Comparison of ENCODE assay signal across 2 cellular contexts in the genomic region with DNA sequence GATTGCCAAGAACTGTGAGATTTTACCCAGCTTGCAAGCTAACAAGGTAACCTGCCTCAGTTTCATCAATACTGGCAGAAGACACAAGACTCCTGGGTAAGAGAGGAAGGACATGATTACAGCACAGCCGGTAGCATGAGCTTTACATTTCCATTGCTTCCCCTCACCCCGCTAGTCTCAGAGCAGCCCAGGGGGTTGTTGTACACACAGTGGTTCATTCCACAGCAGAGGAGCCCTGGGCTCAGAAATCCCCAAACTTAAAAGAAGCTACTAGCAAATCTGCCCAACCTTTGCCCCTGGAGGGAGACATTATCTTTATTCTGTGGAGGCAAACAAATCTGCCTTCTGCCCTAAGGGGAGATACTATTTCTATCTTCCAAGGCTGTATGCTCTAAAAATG.
TF ChIP-seq lines count a peak whose summit lies in the region.

No MANE protein-coding gene starts in this region.

TF ChIP-seq in HepG2, 621 proteins besides CTCF, POLR2A, EP300 and RAD21:
- TF ChIP-seq GLI4 (CRISPR knock-in tag; IDR thresholded peaks at IDR 0.05; ENCODE audit: borderline replicate concordance) (no peak), MBD4 (IDR thresholded peaks at IDR 0.05; ENCODE audit: borderline replicate concordance, low read length) (no peak), NAIF1 (CRISPR knock-in tag; IDR thresholded peaks at IDR 0.05; ENCODE audit: borderline replicate concordance) (no peak), IRX3 (CRISPR knock-in tag; IDR thresholded peaks at IDR 0.05; ENCODE audit: borderline replicate concordance, low read depth) (no peak), RXRA (CRISPR knock-in tag; IDR thresholded peaks at IDR 0.05) (no peak), SETDB1 (CRISPR knock-in tag; IDR thresholded peaks at IDR 0.05; ENCODE audit: borderline replicate concordance) (no peak), ZNF550 (CRISPR knock-in tag; IDR thresholded peaks at IDR 0.05; ENCODE audit: borderline replicate concordance) (no peak), NCOA5 (CRISPR knock-in tag; IDR thresholded peaks at IDR 0.05) (no peak), IRF2 (CRISPR knock-in tag; IDR thresholded peaks at IDR 0.05) (no peak)
- TF ChIP-seq, protein P1, sequence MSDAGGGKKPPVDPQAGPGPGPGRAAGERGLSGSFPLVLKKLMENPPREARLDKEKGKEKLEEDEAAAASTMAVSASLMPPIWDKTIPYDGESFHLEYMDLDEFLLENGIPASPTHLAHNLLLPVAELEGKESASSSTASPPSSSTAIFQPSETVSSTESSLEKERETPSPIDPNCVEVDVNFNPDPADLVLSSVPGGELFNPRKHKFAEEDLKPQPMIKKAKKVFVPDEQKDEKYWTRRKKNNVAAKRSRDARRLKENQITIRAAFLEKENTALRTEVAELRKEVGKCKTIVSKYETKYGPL (CRISPR knock-in tag; IDR thresholded peaks at IDR 0.05): no peak

TF ChIP-seq in K562, 482 proteins besides CTCF, POLR2A, EP300 and RAD21:
- no peak for TF ChIP-seq CCNT2 (IDR thresholded peaks at IDR 0.05; ENCODE audit: borderline replicate concordance, extremely low read depth, insufficient read length, low read depth, low read length)
- no peak for TF ChIP-seq ARNT (IDR thresholded peaks at IDR 0.05)
- TF ChIP-seq, protein P2, sequence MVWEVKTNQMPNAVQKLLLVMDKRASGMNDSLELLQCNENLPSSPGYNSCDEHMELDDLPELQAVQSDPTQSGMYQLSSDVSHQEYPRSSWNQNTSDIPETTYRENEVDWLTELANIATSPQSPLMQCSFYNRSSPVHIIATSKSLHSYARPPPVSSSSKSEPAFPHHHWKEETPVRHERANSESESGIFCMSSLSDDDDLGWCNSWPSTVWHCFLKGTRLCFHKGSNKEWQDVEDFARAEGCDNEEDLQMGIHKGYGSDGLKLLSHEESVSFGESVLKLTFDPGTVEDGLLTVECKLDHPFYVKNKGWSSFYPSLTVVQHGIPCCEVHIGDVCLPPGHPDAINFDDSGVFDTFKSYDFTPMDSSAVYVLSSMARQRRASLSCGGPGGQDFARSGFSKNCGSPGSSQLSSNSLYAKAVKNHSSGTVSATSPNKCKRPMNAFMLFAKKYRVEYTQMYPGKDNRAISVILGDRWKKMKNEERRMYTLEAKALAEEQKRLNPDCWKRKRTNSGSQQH (CRISPR knock-in tag; IDR thresholded peaks at IDR 0.05): no peak
- TF ChIP-seq, protein P3, sequence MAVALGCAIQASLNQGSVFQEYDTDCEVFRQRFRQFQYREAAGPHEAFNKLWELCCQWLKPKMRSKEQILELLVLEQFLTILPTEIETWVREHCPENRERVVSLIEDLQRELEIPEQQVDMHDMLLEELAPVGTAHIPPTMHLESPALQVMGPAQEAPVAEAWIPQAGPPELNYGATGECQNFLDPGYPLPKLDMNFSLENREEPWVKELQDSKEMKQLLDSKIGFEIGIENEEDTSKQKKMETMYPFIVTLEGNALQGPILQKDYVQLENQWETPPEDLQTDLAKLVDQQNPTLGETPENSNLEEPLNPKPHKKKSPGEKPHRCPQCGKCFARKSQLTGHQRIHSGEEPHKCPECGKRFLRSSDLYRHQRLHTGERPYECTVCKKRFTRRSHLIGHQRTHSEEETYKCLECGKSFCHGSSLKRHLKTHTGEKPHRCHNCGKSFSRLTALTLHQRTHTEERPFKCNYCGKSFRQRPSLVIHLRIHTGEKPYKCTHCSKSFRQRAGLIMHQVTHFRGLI (CRISPR knock-in tag; IDR thresholded peaks at IDR 0.05): no peak
- TF ChIP-seq, protein P4, sequence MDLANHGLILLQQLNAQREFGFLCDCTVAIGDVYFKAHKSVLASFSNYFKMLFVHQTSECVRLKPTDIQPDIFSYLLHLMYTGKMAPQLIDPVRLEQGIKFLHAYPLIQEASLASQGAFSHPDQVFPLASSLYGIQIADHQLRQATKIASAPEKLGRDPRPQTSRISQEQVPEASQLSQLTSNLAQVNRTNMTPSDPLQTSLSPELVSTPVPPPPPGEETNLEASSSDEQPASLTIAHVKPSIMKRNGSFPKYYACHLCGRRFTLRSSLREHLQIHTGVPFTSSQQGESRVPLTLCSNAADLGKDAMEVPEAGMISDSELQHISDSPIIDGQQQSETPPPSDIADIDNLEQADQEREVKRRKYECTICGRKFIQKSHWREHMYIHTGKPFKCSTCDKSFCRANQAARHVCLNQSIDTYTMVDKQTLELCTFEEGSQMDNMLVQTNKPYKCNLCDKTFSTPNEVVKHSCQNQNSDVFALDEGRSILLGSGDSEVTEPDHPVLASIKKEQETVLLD (IDR thresholded peaks at IDR 0.05): no peak
- no peak for TF ChIP-seq RBM25 (IDR thresholded peaks at IDR 0.05; ENCODE audit: low read depth, low read length, severe bottlenecking)
- TF ChIP-seq, protein P5, sequence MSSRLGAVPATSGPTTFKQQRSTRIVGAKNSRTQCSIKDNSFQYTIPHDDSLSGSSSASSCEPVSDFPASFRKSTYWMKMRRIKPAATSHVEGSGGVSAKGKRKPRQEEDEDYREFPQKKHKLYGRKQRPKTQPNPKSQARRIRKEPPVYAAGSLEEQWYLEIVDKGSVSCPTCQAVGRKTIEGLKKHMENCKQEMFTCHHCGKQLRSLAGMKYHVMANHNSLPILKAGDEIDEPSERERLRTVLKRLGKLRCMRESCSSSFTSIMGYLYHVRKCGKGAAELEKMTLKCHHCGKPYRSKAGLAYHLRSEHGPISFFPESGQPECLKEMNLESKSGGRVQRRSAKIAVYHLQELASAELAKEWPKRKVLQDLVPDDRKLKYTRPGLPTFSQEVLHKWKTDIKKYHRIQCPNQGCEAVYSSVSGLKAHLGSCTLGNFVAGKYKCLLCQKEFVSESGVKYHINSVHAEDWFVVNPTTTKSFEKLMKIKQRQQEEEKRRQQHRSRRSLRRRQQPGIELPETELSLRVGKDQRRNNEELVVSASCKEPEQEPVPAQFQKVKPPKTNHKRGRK (tag; IDR thresholded peaks at IDR 0.05): no peak
- no peak for TF ChIP-seq FOXK1 (CRISPR knock-in tag; IDR thresholded peaks at IDR 0.05; ENCODE audit: borderline replicate concordance)
- TF ChIP-seq, protein P6, sequence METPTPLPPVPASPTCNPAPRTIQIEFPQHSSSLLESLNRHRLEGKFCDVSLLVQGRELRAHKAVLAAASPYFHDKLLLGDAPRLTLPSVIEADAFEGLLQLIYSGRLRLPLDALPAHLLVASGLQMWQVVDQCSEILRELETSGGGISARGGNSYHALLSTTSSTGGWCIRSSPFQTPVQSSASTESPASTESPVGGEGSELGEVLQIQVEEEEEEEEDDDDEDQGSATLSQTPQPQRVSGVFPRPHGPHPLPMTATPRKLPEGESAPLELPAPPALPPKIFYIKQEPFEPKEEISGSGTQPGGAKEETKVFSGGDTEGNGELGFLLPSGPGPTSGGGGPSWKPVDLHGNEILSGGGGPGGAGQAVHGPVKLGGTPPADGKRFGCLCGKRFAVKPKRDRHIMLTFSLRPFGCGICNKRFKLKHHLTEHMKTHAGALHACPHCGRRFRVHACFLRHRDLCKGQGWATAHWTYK (CRISPR knock-in tag; IDR thresholded peaks at IDR 0.05): no peak
- TF ChIP-seq, protein P7, sequence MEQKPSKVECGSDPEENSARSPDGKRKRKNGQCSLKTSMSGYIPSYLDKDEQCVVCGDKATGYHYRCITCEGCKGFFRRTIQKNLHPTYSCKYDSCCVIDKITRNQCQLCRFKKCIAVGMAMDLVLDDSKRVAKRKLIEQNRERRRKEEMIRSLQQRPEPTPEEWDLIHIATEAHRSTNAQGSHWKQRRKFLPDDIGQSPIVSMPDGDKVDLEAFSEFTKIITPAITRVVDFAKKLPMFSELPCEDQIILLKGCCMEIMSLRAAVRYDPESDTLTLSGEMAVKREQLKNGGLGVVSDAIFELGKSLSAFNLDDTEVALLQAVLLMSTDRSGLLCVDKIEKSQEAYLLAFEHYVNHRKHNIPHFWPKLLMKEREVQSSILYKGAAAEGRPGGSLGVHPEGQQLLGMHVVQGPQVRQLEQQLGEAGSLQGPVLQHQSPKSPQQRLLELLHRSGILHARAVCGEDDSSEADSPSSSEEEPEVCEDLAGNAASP (IDR thresholded peaks at IDR 0.05): no peak
- no peak for TF ChIP-seq HDAC2 (IDR thresholded peaks at IDR 0.05)
- no peak for TF ChIP-seq EWSR1 (IDR thresholded peaks at IDR 0.05; ENCODE audit: borderline replicate concordance, low read depth, partially characterized antibody)
- TF ChIP-seq ZNF133 (CRISPR knock-in tag; IDR thresholded peaks at IDR 0.05): no peak
- TF ChIP-seq, protein P8, sequence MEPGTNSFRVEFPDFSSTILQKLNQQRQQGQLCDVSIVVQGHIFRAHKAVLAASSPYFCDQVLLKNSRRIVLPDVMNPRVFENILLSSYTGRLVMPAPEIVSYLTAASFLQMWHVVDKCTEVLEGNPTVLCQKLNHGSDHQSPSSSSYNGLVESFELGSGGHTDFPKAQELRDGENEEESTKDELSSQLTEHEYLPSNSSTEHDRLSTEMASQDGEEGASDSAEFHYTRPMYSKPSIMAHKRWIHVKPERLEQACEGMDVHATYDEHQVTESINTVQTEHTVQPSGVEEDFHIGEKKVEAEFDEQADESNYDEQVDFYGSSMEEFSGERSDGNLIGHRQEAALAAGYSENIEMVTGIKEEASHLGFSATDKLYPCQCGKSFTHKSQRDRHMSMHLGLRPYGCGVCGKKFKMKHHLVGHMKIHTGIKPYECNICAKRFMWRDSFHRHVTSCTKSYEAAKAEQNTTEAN (CRISPR knock-in tag; IDR thresholded peaks at IDR 0.05): no peak
- TF ChIP-seq, protein P9, sequence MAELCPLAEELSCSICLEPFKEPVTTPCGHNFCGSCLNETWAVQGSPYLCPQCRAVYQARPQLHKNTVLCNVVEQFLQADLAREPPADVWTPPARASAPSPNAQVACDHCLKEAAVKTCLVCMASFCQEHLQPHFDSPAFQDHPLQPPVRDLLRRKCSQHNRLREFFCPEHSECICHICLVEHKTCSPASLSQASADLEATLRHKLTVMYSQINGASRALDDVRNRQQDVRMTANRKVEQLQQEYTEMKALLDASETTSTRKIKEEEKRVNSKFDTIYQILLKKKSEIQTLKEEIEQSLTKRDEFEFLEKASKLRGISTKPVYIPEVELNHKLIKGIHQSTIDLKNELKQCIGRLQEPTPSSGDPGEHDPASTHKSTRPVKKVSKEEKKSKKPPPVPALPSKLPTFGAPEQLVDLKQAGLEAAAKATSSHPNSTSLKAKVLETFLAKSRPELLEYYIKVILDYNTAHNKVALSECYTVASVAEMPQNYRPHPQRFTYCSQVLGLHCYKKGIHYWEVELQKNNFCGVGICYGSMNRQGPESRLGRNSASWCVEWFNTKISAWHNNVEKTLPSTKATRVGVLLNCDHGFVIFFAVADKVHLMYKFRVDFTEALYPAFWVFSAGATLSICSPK (IDR thresholded peaks at IDR 0.05; ENCODE audit: borderline replicate concordance): no peak
- TF ChIP-seq SAFB2 (IDR thresholded peaks at IDR 0.05; ENCODE audit: borderline replicate concordance, low read depth, low read length, severe bottlenecking): no peak
- TF ChIP-seq ZNF444 (CRISPR knock-in tag; IDR thresholded peaks at IDR 0.05): no peak
